Comparison of ENCODE assay signal across 17 cellular contexts in genomic region chr1:155873860-155874259, GRCh38. TPM values are rescaled to one million over a fixed set of nuclear protein-coding genes. Genes with fewer than 3 reads are reported as not detected.
DNase-seq lines count a peak whose midpoint lies in the region; ATAC-seq and TF ChIP-seq lines count a peak whose summit lies in the region.
"Had no signal": no experiment of that assay in that cellular context is flagged by ENCODE, and none has a peak within 500 bp of the region (broad histone marks: within the 10 kb centered on the region; RNA-seq: fewer than 3 reads in every experiment).

No MANE protein-coding gene starts in this region.

- no peak for TF ChIP-seq CTCF in epithelial cell of esophagus (IDR thresholded peaks at IDR 0.05; ENCODE audit: insufficient read depth, low read depth, low read length, missing control alignments)
- TF ChIP-seq CTCF in smooth muscle cell (IDR thresholded peaks at IDR 0.05; ENCODE audit: borderline replicate concordance, insufficient read depth, poor library complexity, severe bottlenecking), result no peak

- no peaks in the 10 kb centered on the region for H3F3A ChIP-seq in smooth muscle cell (ENCODE audit: low read depth)

- no peaks in the 10 kb centered on the region for H3K9me3 ChIP-seq in smooth muscle cell (replicated peaks; ENCODE audit: low read depth)
- H3K9me3 ChIP-seq: body of pancreas, upper lobe of right lung had no signal

- H3K4me1 ChIP-seq in smooth muscle cell (ENCODE audit: low read depth), result no peaks in the 10 kb centered on the region
- H3K4me1 ChIP-seq: parathyroid adenoma, upper lobe of right lung had no signal

- H3K4me3 ChIP-seq in epithelial cell of esophagus (ENCODE audit: low read length) (no peak overlapping the region), smooth muscle cell (no peak overlapping the region)
- H3K4me3 ChIP-seq: body of pancreas, upper lobe of right lung had no signal

- 47% methylated on average over 9 of the region's 9 CpGs for WGBS in smooth muscle cell (ENCODE audit: low lambda C conversion rate)

- no peak for ATAC-seq in GM19351 (IDR thresholded peaks at IDR 0.05; ENCODE audit: unreplicated experiment)
- ATAC-seq: activated CD4-positive, alpha-beta T cell treated with anti-CD3 and anti-CD28 coated beads for 36 hours; body of pancreas; T-cell; upper lobe of right lung had no signal

- no peak overlapping the region for H2AFZ ChIP-seq in smooth muscle cell (ENCODE audit: low read depth)
- H2AFZ ChIP-seq: parathyroid adenoma had no signal

- H4K20me1 ChIP-seq in smooth muscle cell (ENCODE audit: low read depth), result no peaks in the 10 kb centered on the region

- H3K36me3 ChIP-seq in smooth muscle cell (ENCODE audit: low read depth), result no peaks in the 10 kb centered on the region
- H3K36me3 ChIP-seq: upper lobe of right lung had no signal

- no peaks in the 10 kb centered on the region for H3K79me2 ChIP-seq in smooth muscle cell (ENCODE audit: low read depth)
- H3K79me2 ChIP-seq: parathyroid adenoma had no signal

- H3K9ac ChIP-seq in smooth muscle cell (ENCODE audit: low read depth), result peak overlapping the region; percentile 45
- H3K9ac ChIP-seq: parathyroid adenoma had no signal

- H3K4me2 ChIP-seq in smooth muscle cell, result peak overlapping the region; percentile 37

- no peaks in the 10 kb centered on the region for H3K27me3 ChIP-seq in smooth muscle cell (ENCODE audit: low read depth)
- H3K27me3 ChIP-seq: body of pancreas, upper lobe of right lung had no signal

- DNase-seq in NCI-H2196 (lab: John Stamatoyannopoulos, UW; ENCODE audit: unreplicated experiment) (peak; percentile 15), NCI-H2196 treated with DMSO at 0.1 percent for 48 hours (lab: John Stamatoyannopoulos, UW; ENCODE audit: unreplicated experiment) (no peak), NCI-H69 (lab: John Stamatoyannopoulos, UW) (peak; percentile 71), epithelial cell of esophagus (ENCODE audit: low read depth) (peak; percentile 23), smooth muscle cell (lab: John Stamatoyannopoulos, UW; ENCODE audit: unreplicated experiment) (peak; percentile 4), NOMO-1 treated with DMSO at 0.1 percent for 48 hours (lab: John Stamatoyannopoulos, UW; ENCODE audit: unreplicated experiment) (no peak)
- no peak for DNase-seq in activated CD4-positive, alpha-beta T cell treated with anti-CD3 and anti-CD28 coated beads, Interleukin-2, amount 50 U/mL, for 48 hours
- DNase-seq: activated CD4-positive, alpha-beta T cell treated with anti-CD3 and anti-CD28 coated beads for 36 hours; body of pancreas; Calu3; erythroblast; GOT3; stimulated activated CD8-positive, alpha-beta memory T cell treated with anti-CD3 and anti-CD28 coated beads, Interleukin-4, amount 100 ng/mL, for 48 hours; T-cell; upper lobe of right lung had no signal

- H3K27ac ChIP-seq in smooth muscle cell (ENCODE audit: low read depth), result peak overlapping the region; percentile 74
- H3K27ac ChIP-seq: body of pancreas, parathyroid adenoma, upper lobe of right lung had no signal

RNA-seq across cellular contexts. Expression of gene SYT11, which starts 14.5 kb away (rescaled TPM):
- 3.4 and 4.6 TPM in 2 replicates for total RNA-seq in smooth muscle cell
- polyA plus RNA-seq in smooth muscle cell, result 2.1 and 2.9 TPM in 2 replicates

RNA-seq across cellular contexts. Expression of gene GON4L, which starts 16.8 kb away (rescaled TPM):
- 21.0 and 22.2 TPM in 2 replicates for total RNA-seq in smooth muscle cell
- polyA plus RNA-seq in smooth muscle cell, result 40.8 and 45.3 TPM in 2 replicates

RNA-seq across cellular contexts. Expression of gene RIT1, which starts 37.3 kb away (rescaled TPM):
- total RNA-seq in smooth muscle cell, result 59.6 and 65.3 TPM in 2 replicates
- polyA plus RNA-seq in smooth muscle cell, result 63.6 and 64.4 TPM in 2 replicates

Comparison
In these comparisons a context has a peak if more than half of its experiments do, and no peak if none do; other contexts are left out.
1. DNase-seq: peak in NCI-H2196 (single experiment), NCI-H69 (single experiment), epithelial cell of esophagus (single experiment) and smooth muscle cell (single experiment); none in NCI-H2196 treated with DMSO at 0.1 percent for 48 hours (single experiment), activated CD4-positive, alpha-beta T cell treated with anti-CD3 and anti-CD28 coated beads, Interleukin-2, amount 50 U/mL, for 48 hours (0 of 2) and NOMO-1 treated with DMSO at 0.1 percent for 48 hours (single experiment).